ENCODE assay signal across 24 cellular contexts in the genomic region with DNA sequence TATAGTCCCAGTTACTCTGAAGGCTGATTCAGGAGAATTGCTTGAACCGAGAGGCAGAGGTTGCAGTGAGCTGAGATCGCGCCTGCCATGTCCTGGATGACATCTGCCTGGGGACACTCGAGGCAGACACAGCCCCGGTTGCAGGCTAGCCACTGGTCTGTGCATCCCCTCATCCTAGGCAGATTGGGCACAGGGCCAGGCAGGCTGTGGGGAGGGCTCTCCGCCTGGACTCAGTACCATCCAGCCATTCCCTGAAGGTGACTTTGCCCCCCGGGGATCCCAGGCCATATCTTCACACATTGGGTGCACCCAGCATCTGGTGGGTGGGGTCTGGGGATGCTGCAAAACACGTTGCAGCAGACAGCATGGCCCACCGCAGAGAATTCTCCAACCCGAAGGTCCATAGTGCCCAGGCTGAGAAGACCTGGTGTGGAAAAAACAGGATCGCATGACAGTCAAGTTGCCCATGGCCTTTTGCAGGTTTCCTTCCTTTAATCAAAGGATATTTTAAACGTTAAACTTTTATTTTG. TPM values are rescaled to one million over a fixed set of nuclear protein-coding genes. Genes with fewer than 3 reads are reported as not detected.
DNase-seq lines count a peak whose midpoint lies in the region; ATAC-seq and FAIRE-seq lines count a peak whose summit lies in the region.
"Had no signal": no experiment of that assay in that cellular context is flagged by ENCODE, and none has a peak within 500 bp of the region (broad histone marks: within the 10 kb centered on the region; RNA-seq: fewer than 3 reads in every experiment).

No MANE protein-coding gene starts in this region.

- FAIRE-seq in frontal cortex (lab: Jason Lieb, UNC), result no peak
- FAIRE-seq: A549, GM12891, HepG2 had no signal

- H3K9me3 ChIP-seq in T-helper 17 cell (ENCODE audit: control insufficient read depth, low read length, poor library complexity, severe bottlenecking) (no peaks in the 10 kb centered on the region), trophoblast cell (ENCODE audit: insufficient read depth, low read depth, low read length) (peaks cover 2% of the 10 kb centered on the region)
- H3K9me3 ChIP-seq: A549, Caco-2, HAP-1, Peyer's patch had no signal

- H3K4me1 Mint-ChIP-seq in T-helper 17 cell, result peaks cover 28% of the 10 kb centered on the region

- H2BK5ac ChIP-seq in trophoblast cell (ENCODE audit: low read depth, low read length, poor library complexity), result no peak overlapping the region

- no peak overlapping the region for H3K14ac ChIP-seq in trophoblast cell (ENCODE audit: low read length)

- no peak overlapping the region for H2AK5ac ChIP-seq in trophoblast cell (ENCODE audit: low read length)

- H3K27me3 ChIP-seq in trophoblast cell (ENCODE audit: insufficient read depth, low read length), result no peaks in the 10 kb centered on the region
- H3K27me3 ChIP-seq: Peyer's patch had no signal

- H3K79me2 ChIP-seq in trophoblast cell (ENCODE audit: control insufficient read depth, insufficient read depth, low read length, poor library complexity), result no peaks in the 10 kb centered on the region

- DNase-seq in activated CD8-positive, alpha-beta memory T cell treated with anti-CD3 and anti-CD28 coated beads, Interleukin-2, amount 50 U/mL, for 48 hours, result peak; percentile 38
- no peak for DNase-seq in activated CD8-positive, alpha-beta memory T cell treated with anti-CD3 and anti-CD28 coated beads, Interleukin-2, amount 50 U/mL, for 4 hours
- DNase-seq in D341Med (ENCODE audit: low spot score), result peak; percentile 17
- DNase-seq in T-helper 17 cell, result no peak
- DNase-seq in trophoblast cell, result no peak
- DNase-seq in frontal cortex (ENCODE audit: low spot score in 2 of 2), result no peak
- DNase-seq in COR-L47 (lab: John Stamatoyannopoulos, UW), result no peak
- DNase-seq: Caco-2, DND-41, KBM-7, MM.1S, NCI-H1092 treated with DMSO at 0.1 percent for 48 hours, NCI-H1436 treated with DMSO at 0.1 percent for 48 hours, NCI-H1930, NCI-H510A treated with DMSO at 0.1 percent for 48 hours, NCI-H82 had no signal

- H3K4me2 ChIP-seq in trophoblast cell (ENCODE audit: low read length), result no peak overlapping the region
- H3K4me2 ChIP-seq: A549 had no signal

- no peak overlapping the region for H3K23ac ChIP-seq in trophoblast cell (ENCODE audit: low read length)

- no peak overlapping the region for H2BK120ac ChIP-seq in trophoblast cell (ENCODE audit: insufficient read depth, low read length, poor library complexity)

- H3K4me3 Mint-ChIP-seq in T-helper 17 cell, result no peak overlapping the region
- H3K4me3 Mint-ChIP-seq: B cell had no signal

- H3K27ac ChIP-seq in trophoblast cell (ENCODE audit: low read depth, low read length), result no peak overlapping the region
- H3K27ac ChIP-seq: A549, HL-60, Peyer's patch had no signal

- no peak for ATAC-seq in T-helper 17 cell
- no peak for ATAC-seq in GM21576 (IDR thresholded peaks at IDR 0.05; ENCODE audit: unreplicated experiment)
- ATAC-seq: A549, HepG2 had no signal

- H3K36me3 Mint-ChIP-seq in T-helper 17 cell (ENCODE audit: low read depth), result peaks cover 8% of the 10 kb centered on the region

- no peak overlapping the region for H2BK12ac ChIP-seq in trophoblast cell (ENCODE audit: low read length)

- no peak overlapping the region for H3K18ac ChIP-seq in trophoblast cell (ENCODE audit: low read length)

- no CpG with 5 or more reads among the region's 12 CpGs for WGBS in trophoblast cell (ENCODE audit: extremely low coverage, insufficient coverage, insufficient read length)

- no peak overlapping the region for H4K91ac ChIP-seq in trophoblast cell (ENCODE audit: low read depth, low read length)

- no peaks in the 10 kb centered on the region for H3K4me1 ChIP-seq in trophoblast cell (ENCODE audit: control insufficient read depth in 1 of 2, insufficient read depth in 2 of 2, low read length in 2 of 2)
- H3K4me1 ChIP-seq: Caco-2, HAP-1 had no signal

- H3K27me3 Mint-ChIP-seq in T-helper 17 cell, result no peaks in the 10 kb centered on the region
- H3K27me3 Mint-ChIP-seq: B cell had no signal

- H4K8ac ChIP-seq in trophoblast cell (ENCODE audit: low read depth, low read length), result no peak overlapping the region

- no peak overlapping the region for H3K4ac ChIP-seq in trophoblast cell (ENCODE audit: low read depth, low read length)

- no peak overlapping the region for H4K12ac ChIP-seq in trophoblast cell (ENCODE audit: low read depth, low read length)

- no peak overlapping the region for H3K9ac ChIP-seq in trophoblast cell (ENCODE audit: low read length)

- peak overlapping the region; percentile 15 for H3K4me3 ChIP-seq in trophoblast cell (ENCODE audit: low read depth, low read length)
- H3K4me3 ChIP-seq: A549, HAP-1, Peyer's patch had no signal

- H3K36me3 ChIP-seq in trophoblast cell (ENCODE audit: control insufficient read depth in 1 of 2, insufficient read depth in 2 of 2, low read length in 2 of 2), result no peaks in the 10 kb centered on the region
- H3K36me3 ChIP-seq: HAP-1, Peyer's patch had no signal

- peak overlapping the region; percentile 79 for H3K27ac Mint-ChIP-seq in T-helper 17 cell
- H3K27ac Mint-ChIP-seq: B cell had no signal

- no peak overlapping the region for H2AFZ ChIP-seq in trophoblast cell (ENCODE audit: insufficient read depth, low read length, poor library complexity)

- no peaks in the 10 kb centered on the region for H3K79me1 ChIP-seq in trophoblast cell (ENCODE audit: low read length)

RNA-seq across cellular contexts. Expression of a gene that starts 50.9 kb away (rescaled TPM):
- total RNA-seq in T-helper 17 cell (10 to 100 TPM; 47.2 to 62.3 TPM), frontal cortex (0.41 TPM)
- polyA plus RNA-seq in trophoblast cell (2013), result 0.37 and 0.44 TPM in 2 replicates

Comparison
In these comparisons a context has a peak if more than half of its experiments do, and no peak if none do; other contexts are left out.
1. DNase-seq: peak in activated CD8-positive, alpha-beta memory T cell treated with anti-CD3 and anti-CD28 coated beads, Interleukin-2, amount 50 U/mL, for 48 hours (single experiment) and D341Med (single experiment); none in activated CD8-positive, alpha-beta memory T cell treated with anti-CD3 and anti-CD28 coated beads, Interleukin-2, amount 50 U/mL, for 4 hours (single experiment), T-helper 17 cell (0 of 3), trophoblast cell (0 of 2), frontal cortex (0 of 2) and COR-L47 (single experiment).
2. RNA of a gene that starts 50.9 kb away (total RNA-seq): 47.2 to 62.3 TPM in T-helper 17 cell; 0.41 TPM in frontal cortex (single experiment); every median in the first group is over 10 times any median in the second.